In the genomic region with DNA sequence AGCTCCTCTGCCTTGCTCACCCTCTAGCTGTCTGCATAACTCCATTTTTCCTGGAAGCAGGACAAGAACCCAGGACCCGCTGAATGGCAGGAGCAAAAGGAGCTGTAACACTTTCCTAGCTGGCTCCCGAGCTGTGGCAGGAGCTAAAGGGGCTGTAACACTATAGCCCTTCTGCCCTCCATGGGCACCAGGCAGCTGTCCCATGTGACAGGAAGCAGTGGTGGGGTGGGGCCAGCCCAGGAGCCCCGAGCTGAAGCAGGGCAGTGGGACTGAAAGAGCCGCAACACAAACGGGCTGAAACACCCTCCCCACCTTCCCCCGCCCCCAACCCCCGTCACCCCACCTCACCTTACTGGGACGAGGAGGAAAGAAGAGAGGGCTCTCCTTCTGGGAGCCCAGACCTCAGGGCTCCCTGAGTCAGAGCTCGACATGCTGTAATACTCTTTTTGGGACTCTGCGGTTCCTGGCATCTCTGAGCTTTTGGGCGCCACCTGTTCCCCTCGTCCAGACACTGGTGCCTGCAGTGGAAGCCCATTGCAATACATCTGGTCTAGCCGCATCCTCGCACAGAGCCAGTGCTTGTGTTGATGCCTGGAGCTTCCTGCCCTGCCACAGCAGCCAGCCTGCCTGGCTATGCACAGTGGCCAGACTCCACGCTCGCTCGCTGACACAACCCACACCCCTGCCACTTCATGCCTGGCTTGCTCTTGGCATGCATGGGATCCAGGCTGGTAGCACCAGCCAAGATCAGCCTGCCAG, we compare ENCODE assay signal across 1 cellular context.
TF ChIP-seq lines count a peak whose summit lies in the region.

No MANE protein-coding gene starts in this region.

TF ChIP-seq in SK-N-SH treated with all-trans-retinoic acid at 6 μM for 48 hours, 23 proteins besides CTCF, POLR2A, EP300 and RAD21 (continued from another document):
- TF ChIP-seq PPARA (CRISPR knock-in tag; IDR thresholded peaks at IDR 0.05; ENCODE audit: borderline replicate concordance) = no peak
- TF ChIP-seq TCF4 (CRISPR knock-in tag; IDR thresholded peaks at IDR 0.05; ENCODE audit: borderline replicate concordance) = no peak
- no peak for TF ChIP-seq CSDC2 (CRISPR knock-in tag; IDR thresholded peaks at IDR 0.05)
- no peak for TF ChIP-seq TOX (CRISPR knock-in tag; IDR thresholded peaks at IDR 0.05; ENCODE audit: borderline replicate concordance)
- TF ChIP-seq BACH2 (CRISPR knock-in tag; IDR thresholded peaks at IDR 0.05; ENCODE audit: borderline replicate concordance) = no peak
- no peak for TF ChIP-seq ZFP30 (CRISPR knock-in tag; IDR thresholded peaks at IDR 0.05)
- no peak for TF ChIP-seq OSR1 (CRISPR knock-in tag; IDR thresholded peaks at IDR 0.05)
